Comparison of ENCODE assay signal across 26 cellular contexts in genomic region chr15:90709278-90709677, GRCh38.
"Had no signal": no experiment of that assay in that cellular context is flagged by ENCODE, and none has a peak within 500 bp of the region (broad histone marks: within the 10 kb centered on the region; RNA-seq: fewer than 3 reads in every experiment).

No MANE protein-coding gene starts in this region.

- H3K36me3 ChIP-seq: neural progenitor cell, ovary, right lobe of liver, sigmoid colon, stomach, thoracic aorta, thyroid gland, tibial nerve, upper lobe of left lung, vagina had no signal

- H3K4me3 ChIP-seq: neural progenitor cell, ovary, psoas muscle, right lobe of liver, sigmoid colon, stomach, thoracic aorta, thyroid gland, tibial nerve, upper lobe of left lung, vagina had no signal

- ATAC-seq: psoas muscle; right cardiac atrium; right lobe of liver; stimulated activated effector memory CD8-positive, alpha-beta T cell treated with anti-CD3 and anti-CD28 coated beads, Interleukin-12 subunit alpha, Interleukin-12 subunit beta, amount 100 ng/mL, for 72 hours; stimulated activated naive B cell treated with anti-CD40 and anti-IgM and Interleukin-4, amounts not matched to agents 10 μg/mL and 1 μg/mL and 100 μg/mL, for 72 hours had no signal

- H3K27me3 Mint-ChIP-seq: stimulated activated naive B cell treated with anti-CD40 and anti-IgM and Interleukin-4, amounts not matched to agents 10 μg/mL and 1 μg/mL and 100 μg/mL, for 72 hours; stimulated activated naive CD8-positive, alpha-beta T cell treated with anti-CD3 and anti-CD28 coated beads, Interleukin-15, Interleukin-2, amounts not matched to agents 100 ng/mL and 50 ng/mL, for 24 hours had no signal

- H3K27ac ChIP-seq: neural progenitor cell, ovary, parathyroid adenoma, psoas muscle, right lobe of liver, sigmoid colon, thoracic aorta, thyroid gland, tibial nerve, upper lobe of left lung, vagina had no signal

- H3K9me3 Mint-ChIP-seq: stimulated activated effector memory CD8-positive, alpha-beta T cell treated with anti-CD3 and anti-CD28 coated beads, Interleukin-12 subunit alpha, Interleukin-12 subunit beta, amount 100 ng/mL, for 72 hours; stimulated activated naive B cell treated with anti-CD40 and anti-IgM and Interleukin-4, amounts not matched to agents 10 μg/mL and 1 μg/mL and 100 μg/mL, for 72 hours; stimulated activated naive CD8-positive, alpha-beta T cell treated with anti-CD3 and anti-CD28 coated beads, Interleukin-15, Interleukin-2, amounts not matched to agents 100 ng/mL and 50 ng/mL, for 24 hours had no signal

- H3K4me3 Mint-ChIP-seq: nephron; neural progenitor cell; stimulated activated effector memory CD8-positive, alpha-beta T cell treated with anti-CD3 and anti-CD28 coated beads, Interleukin-12 subunit alpha, Interleukin-12 subunit beta, amount 100 ng/mL, for 72 hours; stimulated activated naive B cell treated with anti-CD40 and anti-IgM and Interleukin-4, amounts not matched to agents 10 μg/mL and 1 μg/mL and 100 μg/mL, for 72 hours; stimulated activated naive CD8-positive, alpha-beta T cell treated with anti-CD3 and anti-CD28 coated beads, Interleukin-15, Interleukin-2, amounts not matched to agents 100 ng/mL and 50 ng/mL, for 24 hours had no signal

- H3K27me3 ChIP-seq: neural progenitor cell, ovary, right lobe of liver, sigmoid colon, stomach, thyroid gland, tibial nerve, upper lobe of left lung, vagina had no signal

- H3K27ac Mint-ChIP-seq: nephron; neural progenitor cell; stimulated activated effector memory CD8-positive, alpha-beta T cell treated with anti-CD3 and anti-CD28 coated beads, Interleukin-12 subunit alpha, Interleukin-12 subunit beta, amount 100 ng/mL, for 72 hours; stimulated activated naive B cell treated with anti-CD40 and anti-IgM and Interleukin-4, amounts not matched to agents 10 μg/mL and 1 μg/mL and 100 μg/mL, for 72 hours; stimulated activated naive CD8-positive, alpha-beta T cell treated with anti-CD3 and anti-CD28 coated beads, Interleukin-15, Interleukin-2, amounts not matched to agents 100 ng/mL and 50 ng/mL, for 24 hours had no signal

- H3K9me3 ChIP-seq: ovary, psoas muscle, right lobe of liver, sigmoid colon, stomach, thoracic aorta, thyroid gland, tibial nerve, upper lobe of left lung, vagina had no signal

- H3K4me1 Mint-ChIP-seq: nephron; stimulated activated effector memory CD8-positive, alpha-beta T cell treated with anti-CD3 and anti-CD28 coated beads, Interleukin-12 subunit alpha, Interleukin-12 subunit beta, amount 100 ng/mL, for 72 hours had no signal

- DNase-seq: occipital lobe; ovary; posterior cingulate gyrus; psoas muscle; right cardiac atrium; right lobe of liver; sigmoid colon; small intestine; stimulated activated CD4-positive, alpha-beta T cell treated with anti-CD3 and anti-CD28 coated beads, Interleukin-15, amount 100 ng/mL, for 24 hours; stimulated activated CD4-positive, alpha-beta T cell treated with anti-CD3 and anti-CD28 coated beads, Interleukin-2, amount 100 ng/mL, for 24 hours; stimulated activated CD4-positive, alpha-beta T cell treated with anti-CD3 and anti-CD28 coated beads, Interleukin-2, amount 100 ng/mL, for 48 hours; stimulated activated CD4-positive, alpha-beta T cell treated with anti-CD3 and anti-CD28 coated beads, Interleukin-4, amount 100 ng/mL, for 24 hours; stimulated activated naive B cell treated with anti-CD40 and anti-IgM and Interleukin-4, amounts not matched to agents 10 μg/mL and 1 μg/mL and 100 μg/mL, for 72 hours; stimulated activated naive CD4-positive, alpha-beta T cell treated with Interleukin-2 at 50 U/mL for 16 hours; stomach; thyroid gland; trophoblast cell; upper lobe of left lung had no signal

- H3K4me1 ChIP-seq: parathyroid adenoma, psoas muscle, right lobe of liver, sigmoid colon, tibial nerve, vagina had no signal
